ENCODE assay signal across 9 cellular contexts in genomic region chr14:70955543-70956480, GRCh38. TPM values are rescaled to one million over a fixed set of nuclear protein-coding genes. Genes with fewer than 3 reads are reported as not detected.
DNase-seq lines count a peak whose midpoint lies in the region; ATAC-seq, FAIRE-seq and TF ChIP-seq lines count a peak whose summit lies in the region.
"Had no signal": no experiment of that assay in that cellular context is flagged by ENCODE, and none has a peak within 500 bp of the region (broad histone marks: within the 10 kb centered on the region; RNA-seq: fewer than 3 reads in every experiment).

No MANE protein-coding gene starts in this region.

- FAIRE-seq in GM12892 (lab: Jason Lieb, UNC), result no peak

- TF ChIP-seq CTCF in HFF-Myc (IDR thresholded peaks at IDR 0.05; ENCODE audit: low read depth, low read length, missing control alignments), result peak; percentile 42
- TF ChIP-seq CTCF in WERI-Rb-1 (IDR thresholded peaks at IDR 0.05; ENCODE audit: low read depth, low read length), result peak; percentile 66
- TF ChIP-seq CTCF in gastrocnemius medialis (IDR thresholded peaks at IDR 0.05 in 4 of 5, conservative IDR thresholded peaks at IDR 0.05 in 1 of 5), result peak in 3 of 5 experiments; percentile 27 to 52 (median 30)
- TF ChIP-seq CTCF in sigmoid colon (IDR thresholded peaks at IDR 0.05), result peak in 2 of 4 experiments; percentile 17 to 39

- H3K9me3 ChIP-seq in WERI-Rb-1 (ENCODE audit: severe bottlenecking) (no peaks in the 10 kb centered on the region), gastrocnemius medialis (no peaks in the 10 kb centered on the region), sigmoid colon (no peaks in the 10 kb centered on the region)
- H3K9me3 ChIP-seq: SJCRH30 had no signal

- H3K4me1 ChIP-seq in gastrocnemius medialis (peaks cover 20 to 23% of the 10 kb centered on the region in 2 donors), sigmoid colon (peaks cover 0 to 17% (median 14%) of the 10 kb centered on the region in 4 donors)
- H3K4me1 ChIP-seq: SJCRH30 had no signal

- H3K4me3 ChIP-seq in HFF-Myc (replicated peaks; ENCODE audit: low read depth, low read length) (no peak overlapping the region), WERI-Rb-1 (ENCODE audit: low read depth, low read length) (no peak overlapping the region), gastrocnemius medialis (no peak overlapping the region), sigmoid colon (no peak overlapping the region)
- H3K4me3 ChIP-seq: SJCRH30 had no signal

- DNase-seq in COR-L47 (lab: John Stamatoyannopoulos, UW), result peak; percentile 8
- no peak for DNase-seq in HFF-Myc (ENCODE audit: extremely low read depth, low read depth)
- DNase-seq in WERI-Rb-1, result peak; percentile 28
- DNase-seq in erythroblast (lab: John Stamatoyannopoulos, UW), result peak; percentile 3 to 6
- no peak for DNase-seq in gastrocnemius medialis
- no peak for DNase-seq in sigmoid colon
- no peak for DNase-seq in GM12892 (ENCODE audit: insufficient read length)

- no peak for TF ChIP-seq EP300 in sigmoid colon (IDR thresholded peaks at IDR 0.05)

- peaks cover 5% of the 10 kb centered on the region for H3K36me3 ChIP-seq in WERI-Rb-1
- H3K36me3 ChIP-seq in gastrocnemius medialis, result peaks cover 0 to 8% of the 10 kb centered on the region in 2 donors
- H3K36me3 ChIP-seq in sigmoid colon, result peaks cover 0 to 7% (median 0%) of the 10 kb centered on the region in 4 donors

- no peak for TF ChIP-seq POLR2A in erythroblast (IDR thresholded peaks at IDR 0.05; ENCODE audit: low read length)
- no peak for TF ChIP-seq POLR2A in gastrocnemius medialis (IDR thresholded peaks at IDR 0.05)
- no peak for TF ChIP-seq POLR2A in sigmoid colon (IDR thresholded peaks at IDR 0.05)
- TF ChIP-seq POLR2A in GM12892 (IDR thresholded peaks at IDR 0.05; ENCODE audit: low read depth, low read length), result no peak

- no peaks in the 10 kb centered on the region for H3K27me3 ChIP-seq in WERI-Rb-1 (ENCODE audit: insufficient read depth, low read depth, severe bottlenecking)
- no peaks in the 10 kb centered on the region for H3K27me3 ChIP-seq in gastrocnemius medialis
- no peaks in the 10 kb centered on the region for H3K27me3 ChIP-seq in sigmoid colon
- H3K27me3 ChIP-seq: SJCRH30 had no signal

- 85 to 88% methylated on average over 5 of the region's 5 CpGs for WGBS in sigmoid colon, 2 donors

- peak in 1 of 2 donors; percentile 36 for ATAC-seq in gastrocnemius medialis
- ATAC-seq in HG03460 (IDR thresholded peaks at IDR 0.05; ENCODE audit: unreplicated experiment), result no peak

- in situ Hi-C loops in gastrocnemius medialis (cut with MboI; ENCODE audit: low sequenced_read_pairs in 4 of 4), result loop anchor here in 2 of 4 donors (25.0 kb wide), 2 partner anchors 144 to 344 kb away; partner anchors contain the start of genes MAP3K9 (in 1 of the 2) and MED6 (in 1 of the 2)

- intact Hi-C loops in gastrocnemius medialis (cut with DNase I; ENCODE audit: low total_unique reads), result no loop called here
- intact Hi-C loops in sigmoid colon (cut with DNase I), result loop anchor here (5.0 kb wide), 2 partner anchors 49 to 139 kb away; partner anchors contain the start of gene PCNX1

- H3K27ac ChIP-seq in WERI-Rb-1 (no peak overlapping the region), gastrocnemius medialis (no peak overlapping the region), sigmoid colon (no peak overlapping the region)
- H3K27ac ChIP-seq: SJCRH30 had no signal

RNA-seq across cellular contexts. Expression of gene PCNX1, which starts 48.6 kb away (rescaled TPM):
- total RNA-seq in gastrocnemius medialis, result 10 to 100 TPM; 34.4 to 64.5 (median 42.0) TPM
- total RNA-seq in sigmoid colon, result 10 to 100 TPM; 62.8 to 73.9 (median 70.1) TPM
- polyA plus RNA-seq in sigmoid colon, result 10 to 100 TPM in 1 of 3 donors, 1 to 10 TPM in 2; 1.2 to 12.2 (median 1.8) TPM
- 14.3 TPM for polyA plus RNA-seq in GM12892 (2012; ENCODE audit: missing spikeins)

Comparison
In these comparisons a context has a peak if more than half of its experiments do, and no peak if none do; other contexts are left out.
1. DNase-seq: peak in COR-L47 (single experiment), WERI-Rb-1 (single experiment) and erythroblast (2 of 2); none in HFF-Myc (single experiment), gastrocnemius medialis (0 of 2), sigmoid colon (single experiment) and GM12892 (single experiment).